1 cellular context compared by ENCODE assay signal in genomic region chr1:23367451-23367790, GRCh38.
TF ChIP-seq lines count a peak whose summit lies in the region.

No MANE protein-coding gene starts in this region.

TF ChIP-seq in liver, 16 proteins besides CTCF, POLR2A, EP300 and RAD21 (continued from another document):
- TF ChIP-seq REST (IDR thresholded peaks at IDR 0.05) (no peak), RXRA (IDR thresholded peaks at IDR 0.05) (no peak)
